25 cellular contexts compared by ENCODE assay signal in the genomic region with DNA sequence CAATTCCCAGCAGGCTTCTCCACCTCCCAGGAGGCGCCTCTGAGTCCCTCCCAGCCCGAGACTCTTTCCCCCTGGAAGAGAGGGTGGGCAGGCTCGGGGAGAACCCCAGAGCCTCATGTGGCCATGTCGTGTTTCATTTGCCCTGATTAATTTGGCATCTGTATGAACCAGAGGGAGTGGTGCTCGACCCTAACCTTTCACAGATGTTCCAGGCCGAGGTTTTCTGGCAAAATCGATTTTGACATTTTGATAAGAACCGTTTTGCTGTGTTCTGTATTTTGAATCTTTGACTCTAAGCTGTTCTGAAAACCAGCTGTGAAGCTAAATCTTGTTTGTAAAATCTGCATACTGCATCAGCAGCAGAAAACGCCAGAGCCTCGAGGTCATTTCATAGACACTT.
"Had no signal": no experiment of that assay in that cellular context is flagged by ENCODE, and none has a peak within 500 bp of the region (broad histone marks: within the 10 kb centered on the region; RNA-seq: fewer than 3 reads in every experiment).

No MANE protein-coding gene starts in this region.

- H2AFZ ChIP-seq: hepatocyte had no signal

- H3K4me2 ChIP-seq: hepatocyte had no signal

- H3K9me3 Mint-ChIP-seq: dendritic cell treated with granulocyte-macrophage colony-stimulating factor and Interleukin-4, amounts not matched to agents 40 ng/mL and 50 ng/mL, for 4 days; immature natural killer cell; mesothelial cell of epicardium had no signal

- H3K36me3 Mint-ChIP-seq: immature natural killer cell; mesothelial cell of epicardium; naive B cell; naive thymus-derived CD8-positive, alpha-beta T cell had no signal

- DNase-seq: colonic mucosa; cortex of kidney; dorsolateral prefrontal cortex; effector CD4-positive, alpha-beta T cell; effector memory CD4-positive, alpha-beta T cell; foreskin keratinocyte; heart left ventricle; hypothalamus; immature natural killer cell; islet precursor cell; kidney; kidney glomerular epithelial cell; left colon; left ventricle myocardium superior; lower lobe of right lung; mesenchymal stem cell; mucosa of descending colon; naive B cell; naive thymus-derived CD8-positive, alpha-beta T cell had no signal

- H3K36me3 ChIP-seq: colonic mucosa, esophagus muscularis mucosa, gastroesophageal sphincter, heart left ventricle, lower lobe of right lung had no signal

- H3K9me3 ChIP-seq: colonic mucosa, esophagus muscularis mucosa, gastroesophageal sphincter, heart left ventricle, lower lobe of right lung, mucosa of descending colon had no signal

- H3K4me3 Mint-ChIP-seq: dendritic cell treated with granulocyte-macrophage colony-stimulating factor and Interleukin-4, amounts not matched to agents 40 ng/mL and 50 ng/mL, for 4 days; immature natural killer cell; mesothelial cell of epicardium; naive B cell; naive thymus-derived CD8-positive, alpha-beta T cell had no signal

- ATAC-seq: foreskin keratinocyte; gastroesophageal sphincter; heart left ventricle; left colon; left lobe of liver; left ventricle myocardium superior; lower lobe of right lung; mucosa of descending colon; naive thymus-derived CD8-positive, alpha-beta T cell had no signal

- H3K4me1 ChIP-seq: colonic mucosa, foreskin keratinocyte, lower lobe of right lung had no signal

- H3K27ac ChIP-seq: colonic mucosa, dorsolateral prefrontal cortex, esophagus muscularis mucosa, foreskin keratinocyte, gastroesophageal sphincter, heart left ventricle, hepatocyte, lower lobe of right lung had no signal

- H3K27ac Mint-ChIP-seq: dendritic cell treated with granulocyte-macrophage colony-stimulating factor and Interleukin-4, amounts not matched to agents 40 ng/mL and 50 ng/mL, for 4 days; immature natural killer cell; mesothelial cell of epicardium; naive B cell; naive thymus-derived CD8-positive, alpha-beta T cell had no signal

- H3K27me3 ChIP-seq: colonic mucosa, dorsolateral prefrontal cortex, hepatocyte had no signal

- H3K4me3 ChIP-seq: colonic mucosa, dorsolateral prefrontal cortex, esophagus muscularis mucosa, gastroesophageal sphincter, heart left ventricle, hepatocyte, lower lobe of right lung, mucosa of descending colon had no signal

- H3K4me1 Mint-ChIP-seq: immature natural killer cell; naive B cell; naive thymus-derived CD8-positive, alpha-beta T cell had no signal
